In genomic region chr7:99657879-99658278, GRCh38 we compare ENCODE assay signal across 5 cellular contexts. TPM values are rescaled to one million over a fixed set of nuclear protein-coding genes. Genes with fewer than 3 reads are reported as not detected.
"Had no signal": no experiment of that assay in that cellular context is flagged by ENCODE, and none has a peak within 500 bp of the region (broad histone marks: within the 10 kb centered on the region; RNA-seq: fewer than 3 reads in every experiment).

No MANE protein-coding gene starts in this region.

RNA-seq across cellular contexts. Expression of gene CYP3A5, which starts 21.9 kb away (rescaled TPM):
- total RNA-seq: GM23248, GM23338, H1, H4, H9 had no signal

RNA-seq across cellular contexts. Expression of gene TMEM225B, which starts 59.8 kb away (rescaled TPM):
- total RNA-seq: GM23248, GM23338, H1, H9 had no signal
